ENCODE assay signal across 8 cellular contexts in genomic region chr17:19447085-19447583, GRCh38. TPM values are rescaled to one million over a fixed set of nuclear protein-coding genes. Genes with fewer than 3 reads are reported as not detected.
A peak's percentile ranks its signal among the peaks of the same experiment; 100 is the strongest.
DNase-seq lines count a peak whose midpoint lies in the region; ATAC-seq, FAIRE-seq and TF ChIP-seq lines count a peak whose summit lies in the region.

No MANE protein-coding gene starts in this region.

- H3K9ac ChIP-seq in MM.1S (ENCODE audit: low read length), result no peak overlapping the region

- no peak overlapping the region; the same call in 1 of the 2 replicates for H2AFZ ChIP-seq in MM.1S (ENCODE audit: low read length)

- no peak overlapping the region for H3K27ac Mint-ChIP-seq in activated naive CD4-positive, alpha-beta T cell treated with anti-CD3 and anti-CD28 coated beads, Interleukin-2, amount 10 ng/mL, durations not matched to agents 7 days and 5 days

- H3K27me3 Mint-ChIP-seq in activated naive CD4-positive, alpha-beta T cell treated with anti-CD3 and anti-CD28 coated beads, Interleukin-2, amount 10 ng/mL, durations not matched to agents 7 days and 5 days, result peaks cover 51% of the 10 kb centered on the region

- TF ChIP-seq CTCF in MM.1S (IDR thresholded peaks at IDR 0.05; ENCODE audit: low read length) (peak; percentile 88), thoracic aorta (IDR thresholded peaks at IDR 0.05) (peak; percentile 96)

- H4K20me1 ChIP-seq in MM.1S (ENCODE audit: insufficient read depth, low read length), result no peaks in the 10 kb centered on the region

- peaks cover 11% of the 10 kb centered on the region for H3K27me3 ChIP-seq in MM.1S (replicated peaks; ENCODE audit: insufficient read depth, low read length)
- H3K27me3 ChIP-seq in thoracic aorta (replicated peaks; ENCODE audit: insufficient read depth), result no peaks in the 10 kb centered on the region

- H3K4me3 ChIP-seq in MM.1S (ENCODE audit: low read length), result no peak overlapping the region
- H3K4me3 ChIP-seq in thoracic aorta, result no peak overlapping the region

- no peaks in the 10 kb centered on the region for H3K79me2 ChIP-seq in MM.1S (ENCODE audit: low read length)

- H3K4me1 Mint-ChIP-seq in activated naive CD4-positive, alpha-beta T cell treated with anti-CD3 and anti-CD28 coated beads, Interleukin-2, amount 10 ng/mL, durations not matched to agents 7 days and 5 days, result peaks cover 2% of the 10 kb centered on the region

- H3K36me3 Mint-ChIP-seq in activated naive CD4-positive, alpha-beta T cell treated with anti-CD3 and anti-CD28 coated beads, Interleukin-2, amount 10 ng/mL, durations not matched to agents 7 days and 5 days, result peaks cover 3% of the 10 kb centered on the region

- H3K4me2 ChIP-seq in MM.1S (ENCODE audit: low read depth, low read length), result peak overlapping the region; percentile 35; the same call in 1 of the 2 replicates

- H3F3A ChIP-seq in MM.1S (ENCODE audit: insufficient read depth, low read length), result no peaks in the 10 kb centered on the region

- H3K27ac ChIP-seq in MM.1S (ENCODE audit: low read length) (no peak overlapping the region), thoracic aorta (peak overlapping the region; percentile 64 to 86)

- CTCF ChIA-PET in activated naive CD4-positive, alpha-beta T cell treated with anti-CD3 and anti-CD28 coated beads, Interleukin-2, amount 10 ng/mL, durations not matched to agents 7 days and 5 days (lab: Charles Lee), result interaction anchor here (0.9 to 5.4 kb wide), 9 partner anchors 10 to 141 kb away, joined by 3 to 102 read pairs (median 4); partner anchors contain the start of genes B9D1 and MAPK7

- peaks cover 26% of the 10 kb centered on the region for H3K9me3 Mint-ChIP-seq in activated naive CD4-positive, alpha-beta T cell treated with anti-CD3 and anti-CD28 coated beads, Interleukin-2, amount 10 ng/mL, durations not matched to agents 7 days and 5 days

- peak; percentile 74 for DNase-seq in DMS53 (lab: John Stamatoyannopoulos, UW)
- peak; percentile 68 for DNase-seq in MM.1S
- DNase-seq in SK-N-DZ (ENCODE audit: low spot score), result peak; percentile 80
- peak; percentile 80 for DNase-seq in activated naive CD4-positive, alpha-beta T cell treated with anti-CD3 and anti-CD28 coated beads, Interleukin-2, amount 10 ng/mL, durations not matched to agents 7 days and 5 days
- DNase-seq in frontal cortex (ENCODE audit: low spot score in 2 of 2), result peak; percentile 83 to 87
- peak in 50 of 56 donors; percentile 8 to 90 (median 65) for DNase-seq in nucleus accumbens (lab: John Stamatoyannopoulos, UW)
- peak; percentile 58 for DNase-seq in thoracic aorta (ENCODE audit: low spot score)

- H3K9me2 ChIP-seq in MM.1S (replicated peaks; ENCODE audit: insufficient read depth, low read length), result no peaks in the 10 kb centered on the region

- no peak for FAIRE-seq in frontal cortex (lab: Jason Lieb, UNC)

- no peak overlapping the region for H3K4me3 Mint-ChIP-seq in activated naive CD4-positive, alpha-beta T cell treated with anti-CD3 and anti-CD28 coated beads, Interleukin-2, amount 10 ng/mL, durations not matched to agents 7 days and 5 days

- no peaks in the 10 kb centered on the region for H3K36me3 ChIP-seq in MM.1S (replicated peaks; ENCODE audit: insufficient read depth, low read length)
- no peaks in the 10 kb centered on the region for H3K36me3 ChIP-seq in thoracic aorta

- H3K9me3 ChIP-seq in MM.1S (replicated peaks; ENCODE audit: insufficient read depth, low read length) (0 out of 2 replicates have a peak, but pooled peaks cover 5% of the 10 kb centered on the region), thoracic aorta (no peaks in the 10 kb centered on the region)

- H3K4me1 ChIP-seq in MM.1S (ENCODE audit: low read length), result no peaks in the 10 kb centered on the region
- H3K4me1 ChIP-seq in thoracic aorta (ENCODE audit: control insufficient read depth in 1 of 2, low read depth in 2 of 2), result peaks cover 17 to 30% of the 10 kb centered on the region in 2 donors

- ATAC-seq in thoracic aorta (ENCODE audit: insufficient number of reproducible peaks, low FRiP score, low read depth) (peak; percentile 79), HG03342 (IDR thresholded peaks at IDR 0.05; ENCODE audit: unreplicated experiment) (no peak)

RNA-seq across cellular contexts. Expression of gene RNF112, which starts 36.1 kb away (rescaled TPM):
- 11.7 and 18.9 TPM in 2 replicates for polyA plus RNA-seq in SK-N-DZ (2014; cell fraction: cytosol; rRNA removed)
- polyA plus RNA-seq in SK-N-DZ (2014; cell fraction: nucleus; rRNA removed), result 74.2 and 97.1 TPM in 2 replicates
- total RNA-seq in frontal cortex (26.1 TPM), thoracic aorta (1 to 10 TPM; 2.8 to 8.3 TPM)
